In the genomic region with DNA sequence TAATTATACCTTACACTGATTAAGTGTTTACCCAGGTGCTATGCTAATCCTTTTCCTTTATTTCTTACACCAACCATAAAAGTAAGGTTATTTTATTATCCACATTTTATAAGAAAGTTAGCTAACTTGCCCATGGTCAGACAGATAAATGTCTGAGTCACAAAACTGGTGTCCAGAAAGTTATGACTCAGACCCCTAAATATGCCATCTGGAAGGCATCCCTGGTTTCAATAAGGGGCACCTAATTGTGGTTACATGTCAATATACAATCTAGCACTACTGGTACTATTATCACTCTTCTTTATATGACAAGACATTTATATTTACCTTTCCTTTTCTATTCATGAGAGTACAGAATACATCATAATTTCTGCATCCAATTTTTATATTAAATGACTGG, we compare ENCODE assay signal across 20 cellular contexts.
DNase-seq lines count a peak whose midpoint lies in the region; ATAC-seq and TF ChIP-seq lines count a peak whose summit lies in the region.
"Had no signal": no experiment of that assay in that cellular context is flagged by ENCODE, and none has a peak within 500 bp of the region (broad histone marks: within the 10 kb centered on the region; RNA-seq: fewer than 3 reads in every experiment).

No MANE protein-coding gene starts in this region.

- DNase-seq in ACHN (peak; percentile 64), HFF-Myc (ENCODE audit: extremely low read depth, low read depth) (peak; percentile 6), amniotic epithelial cell (ENCODE audit: low read depth) (peak; percentile 41), fibroblast of villous mesenchyme (ENCODE audit: low read depth) (peak; percentile 5), NOMO-1 (lab: John Stamatoyannopoulos, UW; ENCODE audit: unreplicated experiment in 2 of 2) (no peak), activated T-cell treated with anti-CD3 and anti-CD28 coated beads for 4 hours (no peak), chondrocyte (ENCODE audit: low spot score) (no peak)
- DNase-seq: activated CD4-positive, alpha-beta T cell treated with anti-CD3 and anti-CD28 coated beads, Interleukin-2, amount 10 ng/mL, durations not matched to agents 7 days and 5 days; activated T-cell treated with anti-CD3 and anti-CD28 coated beads, Interleukin-2, amount 50 U/mL, for 24 hours; cortex of kidney; esophagus squamous epithelium; mesendoderm; NCI-H1930; NCI-H69; Right ventricle myocardium superior had no signal

- H3K4me3 ChIP-seq in HFF-Myc (replicated peaks; ENCODE audit: low read depth, low read length) (no peak overlapping the region), fibroblast of villous mesenchyme (ENCODE audit: low read depth, low read length) (no peak overlapping the region)
- H3K4me3 ChIP-seq: esophagus squamous epithelium, HAP-1, skin epidermis had no signal

- peaks cover 22% of the 10 kb centered on the region for H3K4me1 Mint-ChIP-seq in chondrocyte (ENCODE audit: low read depth)
- H3K4me1 Mint-ChIP-seq: activated CD4-positive, alpha-beta T cell treated with anti-CD3 and anti-CD28 coated beads, Interleukin-2, amount 10 ng/mL, durations not matched to agents 7 days and 5 days had no signal

- H3K36me3 Mint-ChIP-seq in chondrocyte (ENCODE audit: low read depth), result no peaks in the 10 kb centered on the region

- in situ Hi-C loops in ACHN (cut with HindIII; ENCODE audit: low pct_ligation_motif_present, low pct_unique_long_range_greater_than_20kb, low sequenced_read_pairs), result no loop called here

- no peaks in the 10 kb centered on the region for H3K9me3 Mint-ChIP-seq in chondrocyte (ENCODE audit: low read depth)
- H3K9me3 Mint-ChIP-seq: activated CD4-positive, alpha-beta T cell treated with anti-CD3 and anti-CD28 coated beads, Interleukin-2, amount 10 ng/mL, durations not matched to agents 7 days and 5 days; activated T-cell treated with anti-CD3 and anti-CD28 coated beads, Interleukin-2, amount 50 U/mL, for 24 hours; T-helper 2 cell treated with Interferon-gamma antibody and Interleukin-4, amounts not matched to agents 5 μg/mL and 100 μg/mL, for 36 hours had no signal

- TF ChIP-seq CTCF in HFF-Myc (IDR thresholded peaks at IDR 0.05; ENCODE audit: low read depth, low read length, missing control alignments), result no peak
- no peak for TF ChIP-seq CTCF in fibroblast of villous mesenchyme (IDR thresholded peaks at IDR 0.05; ENCODE audit: insufficient read depth, low read depth, low read length)
- no peak for TF ChIP-seq CTCF in chondrocyte (IDR thresholded peaks at IDR 0.05)

- no peak overlapping the region for H3K27ac Mint-ChIP-seq in chondrocyte (ENCODE audit: unreplicated experiment)
- H3K27ac Mint-ChIP-seq: activated CD4-positive, alpha-beta T cell treated with anti-CD3 and anti-CD28 coated beads, Interleukin-2, amount 10 ng/mL, durations not matched to agents 7 days and 5 days; activated T-cell treated with anti-CD3 and anti-CD28 coated beads, Interleukin-2, amount 50 U/mL, for 24 hours; stimulated activated naive CD8-positive, alpha-beta T cell treated with anti-CD3 and anti-CD28 coated beads, Interleukin-15, Interleukin-2, amounts not matched to agents 100 ng/mL and 50 ng/mL, for 24 hours; T-helper 2 cell treated with Interferon-gamma antibody and Interleukin-4, amounts not matched to agents 5 μg/mL and 100 μg/mL, for 36 hours had no signal

- H3K27me3 Mint-ChIP-seq in chondrocyte (ENCODE audit: low read depth), result no peaks in the 10 kb centered on the region
- H3K27me3 Mint-ChIP-seq: activated CD4-positive, alpha-beta T cell treated with anti-CD3 and anti-CD28 coated beads, Interleukin-2, amount 10 ng/mL, durations not matched to agents 7 days and 5 days; activated T-cell treated with anti-CD3 and anti-CD28 coated beads, Interleukin-2, amount 50 U/mL, for 24 hours; stimulated activated naive CD8-positive, alpha-beta T cell treated with anti-CD3 and anti-CD28 coated beads, Interleukin-15, Interleukin-2, amounts not matched to agents 100 ng/mL and 50 ng/mL, for 24 hours had no signal

- ATAC-seq in GM18858 (IDR thresholded peaks at IDR 0.05; ENCODE audit: unreplicated experiment), result no peak

- H3K4me3 Mint-ChIP-seq in chondrocyte (ENCODE audit: unreplicated experiment), result no peak overlapping the region
- H3K4me3 Mint-ChIP-seq: activated CD4-positive, alpha-beta T cell treated with anti-CD3 and anti-CD28 coated beads, Interleukin-2, amount 10 ng/mL, durations not matched to agents 7 days and 5 days; activated T-cell treated with anti-CD3 and anti-CD28 coated beads, Interleukin-2, amount 50 U/mL, for 24 hours; stimulated activated naive CD8-positive, alpha-beta T cell treated with anti-CD3 and anti-CD28 coated beads, Interleukin-15, Interleukin-2, amounts not matched to agents 100 ng/mL and 50 ng/mL, for 24 hours; T-helper 2 cell treated with Interferon-gamma antibody and Interleukin-4, amounts not matched to agents 5 μg/mL and 100 μg/mL, for 36 hours had no signal

Comparison
In these comparisons a context has a peak if more than half of its experiments do, and no peak if none do; other contexts are left out.
1. DNase-seq: peak in ACHN (single experiment), HFF-Myc (single experiment), amniotic epithelial cell (single experiment) and fibroblast of villous mesenchyme (single experiment); none in NOMO-1 (0 of 2), activated T-cell treated with anti-CD3 and anti-CD28 coated beads for 4 hours (single experiment) and chondrocyte (single experiment).